In the genomic region with DNA sequence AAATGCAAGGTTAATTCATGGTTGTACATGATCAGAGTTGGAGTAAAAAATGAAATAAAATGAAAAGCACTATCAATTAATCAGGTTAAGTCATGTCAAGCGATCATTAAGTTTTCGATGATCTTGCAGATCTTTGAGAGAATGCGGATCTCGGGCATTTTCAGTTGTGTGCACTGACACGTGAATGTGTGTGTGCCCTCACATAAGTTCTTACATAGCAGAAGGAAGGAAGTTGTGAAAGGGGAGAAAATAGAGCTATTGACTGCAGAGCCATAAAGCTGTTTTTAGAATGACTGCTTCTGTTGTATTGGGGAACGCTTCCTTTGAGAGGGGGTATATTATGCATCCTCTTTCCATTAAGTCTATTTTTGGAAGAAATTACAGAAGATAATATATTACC, we compare ENCODE assay signal across 12 cellular contexts.
DNase-seq lines count a peak whose midpoint lies in the region; ATAC-seq and TF ChIP-seq lines count a peak whose summit lies in the region.
"Had no signal": no experiment of that assay in that cellular context is flagged by ENCODE, and none has a peak within 500 bp of the region (broad histone marks: within the 10 kb centered on the region; RNA-seq: fewer than 3 reads in every experiment).

No MANE protein-coding gene starts in this region.

- H3K4me1 Mint-ChIP-seq in memory B cell (peaks cover 4% of the 10 kb centered on the region), T-cell (peaks cover 0 to 10% (median 5%) of the 10 kb centered on the region in 3 donors)
- H3K4me1 Mint-ChIP-seq in activated CD4-positive, alpha-beta T cell treated with anti-CD3 and anti-CD28 coated beads, Interleukin-2, amount 10 ng/mL, durations not matched to agents 7 days and 5 days = peaks cover 3% of the 10 kb centered on the region
- H3K4me1 Mint-ChIP-seq: activated T-helper 17 cell treated with anti-CD3 and anti-CD28 coated beads, Interleukin-2, amount 50 U/mL, for 72 hours; stimulated activated effector memory CD8-positive, alpha-beta T cell treated with anti-CD3 and anti-CD28 coated beads, Interleukin-12 subunit alpha, Interleukin-12 subunit beta, amount 100 ng/mL, for 72 hours had no signal

- CTCF ChIA-PET in activated CD4-positive, alpha-beta T cell treated with anti-CD3 and anti-CD28 coated beads, Interleukin-2, amount 10 ng/mL, durations not matched to agents 7 days and 5 days (lab: Charles Lee) = no interaction called here
- CTCF ChIA-PET in T-cell (lab: Charles Lee) = no interaction called here

- H3K36me3 Mint-ChIP-seq in memory B cell (no peaks in the 10 kb centered on the region), T-cell (no peaks in the 10 kb centered on the region)
- no peaks in the 10 kb centered on the region for H3K36me3 Mint-ChIP-seq in activated CD4-positive, alpha-beta T cell treated with anti-CD3 and anti-CD28 coated beads, Interleukin-2, amount 10 ng/mL, durations not matched to agents 7 days and 5 days (ENCODE audit: low read depth)
- H3K36me3 Mint-ChIP-seq: stimulated activated effector memory CD8-positive, alpha-beta T cell treated with anti-CD3 and anti-CD28 coated beads, Interleukin-12 subunit alpha, Interleukin-12 subunit beta, amount 100 ng/mL, for 72 hours had no signal

- TF ChIP-seq CTCF in 22Rv1 (IDR thresholded peaks at IDR 0.05) = no peak

- no peaks in the 10 kb centered on the region for H3K9me3 Mint-ChIP-seq in memory B cell
- no peaks in the 10 kb centered on the region for H3K9me3 Mint-ChIP-seq in activated CD4-positive, alpha-beta T cell treated with anti-CD3 and anti-CD28 coated beads, Interleukin-2, amount 10 ng/mL, durations not matched to agents 7 days and 5 days
- no peaks in the 10 kb centered on the region for H3K9me3 Mint-ChIP-seq in T-cell
- H3K9me3 Mint-ChIP-seq: activated T-helper 17 cell treated with anti-CD3 and anti-CD28 coated beads, Interleukin-2, amount 50 U/mL, for 72 hours; stimulated activated effector memory CD8-positive, alpha-beta T cell treated with anti-CD3 and anti-CD28 coated beads, Interleukin-12 subunit alpha, Interleukin-12 subunit beta, amount 100 ng/mL, for 72 hours had no signal

- POLR2A ChIA-PET in activated CD4-positive, alpha-beta T cell treated with anti-CD3 and anti-CD28 coated beads, Interleukin-2, amount 10 ng/mL, durations not matched to agents 7 days and 5 days (lab: Charles Lee) = no interaction called here
- POLR2A ChIA-PET in T-cell (lab: Charles Lee) = no interaction called here

- H3K27ac ChIP-seq in 22Rv1 = peak overlapping the region; percentile 72; the same call in 1 of the 2 replicates

- DNase-seq in UCSD-AML1 (lab: John Stamatoyannopoulos, UW; ENCODE audit: unreplicated experiment) (peak; percentile 14), memory B cell (ENCODE audit: low spot score in 2 of 2) (no peak), posterior cingulate gyrus (no peak), T-cell (no peak)
- no peak for DNase-seq in activated CD4-positive, alpha-beta T cell treated with anti-CD3 and anti-CD28 coated beads, Interleukin-2, amount 10 ng/mL, durations not matched to agents 7 days and 5 days
- no peak for DNase-seq in stimulated activated CD4-positive, alpha-beta T cell treated with anti-CD3 and anti-CD28 coated beads, Interleukin-12 subunit alpha, Interleukin-12 subunit beta, amount 100 ng/mL, for 4 hours
- DNase-seq: cerebellar nuclear complex, NCI-H1436 treated with DMSO at 0.1 percent for 48 hours had no signal

- H3K27ac Mint-ChIP-seq in memory B cell (no peak overlapping the region), T-cell (no peak overlapping the region)
- no peak overlapping the region for H3K27ac Mint-ChIP-seq in activated CD4-positive, alpha-beta T cell treated with anti-CD3 and anti-CD28 coated beads, Interleukin-2, amount 10 ng/mL, durations not matched to agents 7 days and 5 days
- H3K27ac Mint-ChIP-seq: activated T-helper 17 cell treated with anti-CD3 and anti-CD28 coated beads, Interleukin-2, amount 50 U/mL, for 72 hours; stimulated activated effector memory CD8-positive, alpha-beta T cell treated with anti-CD3 and anti-CD28 coated beads, Interleukin-12 subunit alpha, Interleukin-12 subunit beta, amount 100 ng/mL, for 72 hours had no signal

- H3K4me3 Mint-ChIP-seq in memory B cell (peak overlapping the region; percentile 49), T-cell (no peak overlapping the region)
- no peak overlapping the region for H3K4me3 Mint-ChIP-seq in activated CD4-positive, alpha-beta T cell treated with anti-CD3 and anti-CD28 coated beads, Interleukin-2, amount 10 ng/mL, durations not matched to agents 7 days and 5 days
- H3K4me3 Mint-ChIP-seq: activated T-helper 17 cell treated with anti-CD3 and anti-CD28 coated beads, Interleukin-2, amount 50 U/mL, for 72 hours; stimulated activated effector memory CD8-positive, alpha-beta T cell treated with anti-CD3 and anti-CD28 coated beads, Interleukin-12 subunit alpha, Interleukin-12 subunit beta, amount 100 ng/mL, for 72 hours had no signal

- intact Hi-C loops in posterior cingulate gyrus (cut with DNase I) = no loop called here

- peaks cover 6% of the 10 kb centered on the region for H3K27me3 Mint-ChIP-seq in memory B cell
- peaks cover 21% of the 10 kb centered on the region for H3K27me3 Mint-ChIP-seq in activated CD4-positive, alpha-beta T cell treated with anti-CD3 and anti-CD28 coated beads, Interleukin-2, amount 10 ng/mL, durations not matched to agents 7 days and 5 days
- peaks cover 6 to 17% of the 10 kb centered on the region in 2 donors for H3K27me3 Mint-ChIP-seq in T-cell

- ATAC-seq in HG02885 (IDR thresholded peaks at IDR 0.05; ENCODE audit: poor library complexity, unreplicated experiment) (peak; percentile 55), memory B cell (ENCODE audit: low read depth) (peak; percentile 41), T-cell (replicated peaks in 1 of 4) (no peak)
- ATAC-seq: activated T-helper 17 cell treated with anti-CD3 and anti-CD28 coated beads, Interleukin-2, amount 50 U/mL, for 72 hours; stimulated activated effector memory CD8-positive, alpha-beta T cell treated with anti-CD3 and anti-CD28 coated beads, Interleukin-12 subunit alpha, Interleukin-12 subunit beta, amount 100 ng/mL, for 72 hours had no signal

Comparison
In these comparisons a context has a peak if more than half of its experiments do, and no peak if none do; other contexts are left out.
1. ATAC-seq: peak in HG02885 (single experiment) and memory B cell (single experiment); none in T-cell (0 of 4).